In genomic region chr4:88276952-88277710, GRCh38 we compare ENCODE assay signal across 1 cellular context.
TF ChIP-seq lines count a peak whose summit lies in the region.

No MANE protein-coding gene starts in this region.

TF ChIP-seq in H1, 55 proteins besides CTCF, POLR2A, EP300 and RAD21:
- no peak for TF ChIP-seq KDM1A (IDR thresholded peaks at IDR 0.05; ENCODE audit: borderline replicate concordance, low read length)
- TF ChIP-seq ASH2L (IDR thresholded peaks at IDR 0.05; ENCODE audit: low read length): no peak
- no peak for TF ChIP-seq MAFK (IDR thresholded peaks at IDR 0.05; ENCODE audit: low read depth, low read length)
- no peak for TF ChIP-seq HDAC6 (IDR thresholded peaks at IDR 0.05; ENCODE audit: low read depth, low read length)
- TF ChIP-seq JUND (IDR thresholded peaks at IDR 0.05; ENCODE audit: low read length): no peak
- TF ChIP-seq BCL11A (IDR thresholded peaks at IDR 0.05; ENCODE audit: low read depth in 2 of 2, low read length in 2 of 2): no peak
- no peak for TF ChIP-seq CBX5 (IDR thresholded peaks at IDR 0.05; ENCODE audit: low read depth, low read length)
- no peak for TF ChIP-seq HDAC2 (IDR thresholded peaks at IDR 0.05; ENCODE audit: borderline replicate concordance in 1 of 2, low read depth in 2 of 2, low read length in 2 of 2)
- no peak for TF ChIP-seq CHD7 (IDR thresholded peaks at IDR 0.05; ENCODE audit: insufficient replicate concordance, low read length)
- TF ChIP-seq E2F6 (IDR thresholded peaks at IDR 0.05): no peak
- TF ChIP-seq CHD1 (IDR thresholded peaks at IDR 0.05; ENCODE audit: low read depth, low read length): no peak
- no peak for TF ChIP-seq RNF2 (IDR thresholded peaks at IDR 0.05; ENCODE audit: borderline replicate concordance, low read depth, low read length, missing control alignments, poor library complexity, severe bottlenecking)
- TF ChIP-seq EGR1 (IDR thresholded peaks at IDR 0.05; ENCODE audit: borderline replicate concordance, low read depth, low read length): no peak
- TF ChIP-seq GABPA (IDR thresholded peaks at IDR 0.05; ENCODE audit: borderline replicate concordance, insufficient read depth, low read length): no peak
- no peak for TF ChIP-seq TAF7 (optimal IDR thresholded peaks at IDR 0.05; ENCODE audit: borderline replicate concordance, low read depth, low read length)
- TF ChIP-seq TBP (IDR thresholded peaks at IDR 0.05; ENCODE audit: low read depth, low read length): no peak
- no peak for TF ChIP-seq RFX5 (IDR thresholded peaks at IDR 0.05; ENCODE audit: borderline replicate concordance, low read depth, low read length)
- TF ChIP-seq ATF3 (IDR thresholded peaks at IDR 0.05; ENCODE audit: insufficient read depth, low read depth, low read length): no peak
- no peak for TF ChIP-seq RBBP5 (IDR thresholded peaks at IDR 0.05; ENCODE audit: borderline replicate concordance, low read depth, low read length)
- no peak for TF ChIP-seq MAX (IDR thresholded peaks at IDR 0.05)
TF ChIP-seq in H1: peak in this region for 0.
